ENCODE assay signal across 1 cellular context in genomic region chr5:83099001-83099400, GRCh38.
TF ChIP-seq lines count a peak whose summit lies in the region.

No MANE protein-coding gene starts in this region.

TF ChIP-seq in HEK293, 187 proteins besides CTCF, POLR2A, EP300 and RAD21 (continued from another document and continues in another):
- TF ChIP-seq PRDM1 (tag by site-specific recombination; IDR thresholded peaks at IDR 0.05) (0 out of 2 replicates have a peak, but pooled peaks have one; percentile 8), ZNF184 (tag by site-specific recombination; IDR thresholded peaks at IDR 0.05) (no peak), ZNF473 (tag by site-specific recombination; IDR thresholded peaks at IDR 0.05) (no peak), GLIS1 (tag by site-specific recombination; IDR thresholded peaks at IDR 0.05) (peak; percentile 49), ZNF423 (tag by site-specific recombination; IDR thresholded peaks at IDR 0.05) (no peak), ZBTB17 (tag by site-specific recombination; IDR thresholded peaks at IDR 0.05) (peak; percentile 26; the same call in 1 of the 2 replicates), ZNF433 (tag by site-specific recombination; IDR thresholded peaks at IDR 0.05; ENCODE audit: low read depth) (no peak), ZNF132 (tag by site-specific recombination; IDR thresholded peaks at IDR 0.05; ENCODE audit: borderline replicate concordance) (no peak), SP7 (tag by site-specific recombination; IDR thresholded peaks at IDR 0.05) (peak; percentile 95), ZFHX2 (tag by site-specific recombination; conservative IDR thresholded peaks at IDR 0.05) (no peak), PRDM10 (tag by site-specific recombination; IDR thresholded peaks at IDR 0.05) (no peak), ZNF830 (tag by site-specific recombination; IDR thresholded peaks at IDR 0.05; ENCODE audit: low read depth) (no peak), ZNF426 (tag by site-specific recombination; IDR thresholded peaks at IDR 0.05) (no peak), PRDM2 (tag by site-specific recombination; IDR thresholded peaks at IDR 0.05; ENCODE audit: borderline replicate concordance) (no peak), ZNF843 (tag by site-specific recombination; IDR thresholded peaks at IDR 0.05) (peak; percentile 69), ZNF555 (tag by site-specific recombination; conservative IDR thresholded peaks at IDR 0.05) (no peak), ZIC2 (tag by site-specific recombination; IDR thresholded peaks at IDR 0.05) (no peak), ZNF19 (tag by site-specific recombination; IDR thresholded peaks at IDR 0.05; ENCODE audit: low read depth) (no peak), SALL2 (tag by site-specific recombination; IDR thresholded peaks at IDR 0.05; ENCODE audit: borderline replicate concordance) (no peak), ZFP41 (tag by site-specific recombination; IDR thresholded peaks at IDR 0.05; ENCODE audit: borderline replicate concordance) (no peak), ZNF791 (tag by site-specific recombination; IDR thresholded peaks at IDR 0.05) (no peak), ZNF629 (tag by site-specific recombination; IDR thresholded peaks at IDR 0.05) (no peak), ZBTB10 (tag by site-specific recombination; IDR thresholded peaks at IDR 0.05) (no peak), ZXDB (tag by site-specific recombination; IDR thresholded peaks at IDR 0.05) (peak; percentile 69), ZNF146 (tag by site-specific recombination; IDR thresholded peaks at IDR 0.05) (no peak), ZNF571 (tag by site-specific recombination; IDR thresholded peaks at IDR 0.05) (no peak), KLF10 (tag by site-specific recombination; IDR thresholded peaks at IDR 0.05) (0 out of 2 replicates have a peak, but pooled peaks have one; percentile 21), ZSCAN30 (tag by site-specific recombination; IDR thresholded peaks at IDR 0.05) (no peak), ZNF626 (tag by site-specific recombination; IDR thresholded peaks at IDR 0.05) (no peak), SCRT2 (tag by site-specific recombination; IDR thresholded peaks at IDR 0.05) (no peak), ZSCAN23 (tag by site-specific recombination; IDR thresholded peaks at IDR 0.05) (no peak), ZBTB20 (tag by site-specific recombination; IDR thresholded peaks at IDR 0.05) (no peak), WT1 (tag by site-specific recombination; IDR thresholded peaks at IDR 0.05) (peak; percentile 38; the same call in 1 of the 2 replicates), ZNF792 (tag by site-specific recombination; IDR thresholded peaks at IDR 0.05) (no peak)
- TF ChIP-seq, protein P1, sequence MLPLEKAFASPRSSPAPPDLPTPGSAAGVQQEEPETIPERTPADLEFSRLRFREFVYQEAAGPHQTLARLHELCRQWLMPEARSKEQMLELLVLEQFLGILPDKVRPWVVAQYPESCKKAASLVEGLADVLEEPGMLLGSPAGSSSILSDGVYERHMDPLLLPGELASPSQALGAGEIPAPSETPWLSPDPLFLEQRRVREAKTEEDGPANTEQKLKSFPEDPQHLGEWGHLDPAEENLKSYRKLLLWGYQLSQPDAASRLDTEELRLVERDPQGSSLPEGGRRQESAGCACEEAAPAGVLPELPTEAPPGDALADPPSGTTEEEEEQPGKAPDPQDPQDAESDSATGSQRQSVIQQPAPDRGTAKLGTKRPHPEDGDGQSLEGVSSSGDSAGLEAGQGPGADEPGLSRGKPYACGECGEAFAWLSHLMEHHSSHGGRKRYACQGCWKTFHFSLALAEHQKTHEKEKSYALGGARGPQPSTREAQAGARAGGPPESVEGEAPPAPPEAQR (tag by site-specific recombination; IDR thresholded peaks at IDR 0.05) = no peak
- TF ChIP-seq, protein P2, sequence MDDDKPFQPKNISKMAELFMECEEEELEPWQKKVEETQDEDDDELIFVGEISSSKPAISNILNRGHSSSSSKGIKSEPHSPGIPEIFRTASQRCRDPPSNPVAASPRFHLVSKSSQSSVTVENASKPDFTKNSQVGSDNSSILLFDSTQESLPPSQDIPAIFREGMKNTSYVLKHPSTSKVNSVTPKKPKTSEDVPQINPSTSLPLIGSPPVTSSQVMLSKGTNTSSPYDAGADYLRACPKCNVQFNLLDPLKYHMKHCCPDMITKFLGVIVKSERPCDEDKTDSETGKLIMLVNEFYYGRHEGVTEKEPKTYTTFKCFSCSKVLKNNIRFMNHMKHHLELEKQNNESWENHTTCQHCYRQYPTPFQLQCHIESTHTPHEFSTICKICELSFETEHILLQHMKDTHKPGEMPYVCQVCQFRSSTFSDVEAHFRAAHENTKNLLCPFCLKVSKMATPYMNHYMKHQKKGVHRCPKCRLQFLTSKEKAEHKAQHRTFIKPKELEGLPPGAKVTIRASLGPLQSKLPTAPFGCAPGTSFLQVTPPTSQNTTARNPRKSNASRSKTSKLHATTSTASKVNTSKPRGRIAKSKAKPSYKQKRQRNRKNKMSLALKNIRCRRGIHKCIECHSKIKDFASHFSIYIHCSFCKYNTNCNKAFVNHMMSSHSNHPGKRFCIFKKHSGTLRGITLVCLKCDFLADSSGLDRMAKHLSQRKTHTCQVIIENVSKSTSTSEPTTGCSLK (tag by site-specific recombination; IDR thresholded peaks at IDR 0.05) = no peak
- TF ChIP-seq, protein P3, sequence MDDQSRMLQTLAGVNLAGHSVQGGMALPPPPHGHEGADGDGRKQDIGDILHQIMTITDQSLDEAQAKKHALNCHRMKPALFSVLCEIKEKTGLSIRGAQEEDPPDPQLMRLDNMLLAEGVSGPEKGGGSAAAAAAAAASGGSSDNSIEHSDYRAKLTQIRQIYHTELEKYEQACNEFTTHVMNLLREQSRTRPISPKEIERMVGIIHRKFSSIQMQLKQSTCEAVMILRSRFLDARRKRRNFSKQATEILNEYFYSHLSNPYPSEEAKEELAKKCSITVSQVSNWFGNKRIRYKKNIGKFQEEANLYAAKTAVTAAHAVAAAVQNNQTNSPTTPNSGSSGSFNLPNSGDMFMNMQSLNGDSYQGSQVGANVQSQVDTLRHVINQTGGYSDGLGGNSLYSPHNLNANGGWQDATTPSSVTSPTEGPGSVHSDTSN (CRISPR knock-in tag; IDR thresholded peaks at IDR 0.05) = no peak
- TF ChIP-seq, protein P4, sequence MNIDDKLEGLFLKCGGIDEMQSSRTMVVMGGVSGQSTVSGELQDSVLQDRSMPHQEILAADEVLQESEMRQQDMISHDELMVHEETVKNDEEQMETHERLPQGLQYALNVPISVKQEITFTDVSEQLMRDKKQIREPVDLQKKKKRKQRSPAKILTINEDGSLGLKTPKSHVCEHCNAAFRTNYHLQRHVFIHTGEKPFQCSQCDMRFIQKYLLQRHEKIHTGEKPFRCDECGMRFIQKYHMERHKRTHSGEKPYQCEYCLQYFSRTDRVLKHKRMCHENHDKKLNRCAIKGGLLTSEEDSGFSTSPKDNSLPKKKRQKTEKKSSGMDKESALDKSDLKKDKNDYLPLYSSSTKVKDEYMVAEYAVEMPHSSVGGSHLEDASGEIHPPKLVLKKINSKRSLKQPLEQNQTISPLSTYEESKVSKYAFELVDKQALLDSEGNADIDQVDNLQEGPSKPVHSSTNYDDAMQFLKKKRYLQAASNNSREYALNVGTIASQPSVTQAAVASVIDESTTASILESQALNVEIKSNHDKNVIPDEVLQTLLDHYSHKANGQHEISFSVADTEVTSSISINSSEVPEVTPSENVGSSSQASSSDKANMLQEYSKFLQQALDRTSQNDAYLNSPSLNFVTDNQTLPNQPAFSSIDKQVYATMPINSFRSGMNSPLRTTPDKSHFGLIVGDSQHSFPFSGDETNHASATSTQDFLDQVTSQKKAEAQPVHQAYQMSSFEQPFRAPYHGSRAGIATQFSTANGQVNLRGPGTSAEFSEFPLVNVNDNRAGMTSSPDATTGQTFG (tag by site-specific recombination; IDR thresholded peaks at IDR 0.05; ENCODE audit: borderline replicate concordance) = no peak
- TF ChIP-seq, protein P5, sequence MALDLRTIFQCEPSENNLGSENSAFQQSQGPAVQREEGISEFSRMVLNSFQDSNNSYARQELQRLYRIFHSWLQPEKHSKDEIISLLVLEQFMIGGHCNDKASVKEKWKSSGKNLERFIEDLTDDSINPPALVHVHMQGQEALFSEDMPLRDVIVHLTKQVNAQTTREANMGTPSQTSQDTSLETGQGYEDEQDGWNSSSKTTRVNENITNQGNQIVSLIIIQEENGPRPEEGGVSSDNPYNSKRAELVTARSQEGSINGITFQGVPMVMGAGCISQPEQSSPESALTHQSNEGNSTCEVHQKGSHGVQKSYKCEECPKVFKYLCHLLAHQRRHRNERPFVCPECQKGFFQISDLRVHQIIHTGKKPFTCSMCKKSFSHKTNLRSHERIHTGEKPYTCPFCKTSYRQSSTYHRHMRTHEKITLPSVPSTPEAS (tag by site-specific recombination; IDR thresholded peaks at IDR 0.05) = no peak
